Comparison of ENCODE assay signal across 17 cellular contexts in the genomic region with DNA sequence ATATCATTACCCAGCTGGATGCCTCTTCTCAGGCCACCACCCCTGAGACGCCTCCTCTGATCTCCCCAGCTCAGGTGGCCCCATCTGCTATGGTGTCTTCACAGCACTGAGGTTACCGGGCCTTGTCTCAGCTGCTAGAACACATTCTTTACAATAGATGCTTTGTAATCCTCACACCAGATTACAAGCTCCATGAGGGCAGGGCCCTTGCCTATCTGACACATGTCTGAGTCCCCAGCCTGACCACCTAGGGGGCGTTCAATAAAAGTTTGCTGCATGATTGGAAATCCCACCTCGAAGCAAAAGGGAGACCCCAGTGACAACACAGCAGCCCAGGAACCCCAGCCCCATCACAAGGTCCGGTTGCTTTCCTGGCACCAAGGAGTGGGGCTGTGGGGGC. TPM values are rescaled to one million over a fixed set of nuclear protein-coding genes. Genes with fewer than 3 reads are reported as not detected.
A peak's percentile ranks its signal among the peaks of the same experiment; 100 is the strongest.
DNase-seq lines count a peak whose midpoint lies in the region; ATAC-seq and TF ChIP-seq lines count a peak whose summit lies in the region.
"Had no signal": no experiment of that assay in that cellular context is flagged by ENCODE, and none has a peak within 500 bp of the region (broad histone marks: within the 10 kb centered on the region; RNA-seq: fewer than 3 reads in every experiment).

No MANE protein-coding gene starts in this region.

- no peak overlapping the region for H3K27ac ChIP-seq in CD4-positive, alpha-beta T cell (ENCODE audit: low read depth, low read length)
- no peak overlapping the region for H3K27ac ChIP-seq in naive thymus-derived CD4-positive, alpha-beta T cell (ENCODE audit: low read depth, low read length)
- H3K27ac ChIP-seq in stomach: peak overlapping the region in 2 of 5 donors; percentile 85 to 90
- H3K27ac ChIP-seq: neutrophil, uterus had no signal

- POLR2A ChIA-PET in CD4-positive, alpha-beta T cell (lab: Charles Lee): interaction anchor here (0.6 kb wide), 1 partner anchor 11 kb away, joined by 3 read pairs; no protein-coding TSS in a partner anchor
- POLR2A ChIA-PET in T-cell (lab: Charles Lee): no interaction called here
- POLR2A ChIA-PET in naive thymus-derived CD4-positive, alpha-beta T cell (lab: Charles Lee): interaction anchor here (1.2 kb wide), 1 partner anchor 21 kb away, joined by 4 read pairs; no protein-coding TSS in a partner anchor

- H3K27ac Mint-ChIP-seq in CD4-positive, alpha-beta T cell: no peak overlapping the region
- no peak overlapping the region for H3K27ac Mint-ChIP-seq in T-cell
- peak overlapping the region in 2 of 9 donors; percentile 3 to 20 for H3K27ac Mint-ChIP-seq in naive thymus-derived CD4-positive, alpha-beta T cell
- H3K27ac Mint-ChIP-seq: activated naive CD4-positive, alpha-beta T cell treated with anti-CD3 and anti-CD28 coated beads for 36 hours; mesothelial cell of epicardium had no signal

- no peaks in the 10 kb centered on the region for H3K36me3 ChIP-seq in naive thymus-derived CD4-positive, alpha-beta T cell (ENCODE audit: control insufficient read depth in 2 of 3, insufficient read depth in 3 of 3, low read length in 3 of 3)
- no peaks in the 10 kb centered on the region for H3K36me3 ChIP-seq in stomach
- H3K36me3 ChIP-seq: neutrophil, uterus had no signal

- TF ChIP-seq EP300 in stomach (IDR thresholded peaks at IDR 0.05): no peak

- no peak for TF ChIP-seq POLR2A in stomach (IDR thresholded peaks at IDR 0.05)

- no peaks in the 10 kb centered on the region for H3K36me3 Mint-ChIP-seq in CD4-positive, alpha-beta T cell (ENCODE audit: low read depth)
- no peaks in the 10 kb centered on the region for H3K36me3 Mint-ChIP-seq in T-cell
- H3K36me3 Mint-ChIP-seq in naive thymus-derived CD4-positive, alpha-beta T cell: no peaks in the 10 kb centered on the region

- WGBS in stomach, 5 donors: 94 to 98% (median 94%) methylated on average over 5 of the region's 5 CpGs

- intact Hi-C loops in CD4-positive, alpha-beta T cell (cut with DNase I, micrococcal nuclease): loop anchor here in 1 of 2 experiments (10.0 kb wide), 1 partner anchor 489 kb away; the partner anchor contains the start of gene ATL3
- intact Hi-C loops in naive thymus-derived CD4-positive, alpha-beta T cell (cut with micrococcal nuclease): no loop called here
- intact Hi-C loops in stomach (cut with DNase I; ENCODE audit: low total_unique reads): no loop called here

- H3K27me3 ChIP-seq in CD4-positive, alpha-beta T cell (ENCODE audit: control insufficient read depth, insufficient read depth, low read length): no peaks in the 10 kb centered on the region
- H3K27me3 ChIP-seq in naive thymus-derived CD4-positive, alpha-beta T cell (ENCODE audit: control insufficient read depth in 2 of 2, insufficient read depth in 2 of 2, low read length in 2 of 2): no peaks in the 10 kb centered on the region
- no peaks in the 10 kb centered on the region for H3K27me3 ChIP-seq in stomach
- H3K27me3 ChIP-seq: uterus had no signal

- no peak overlapping the region for H3K4me3 ChIP-seq in naive thymus-derived CD4-positive, alpha-beta T cell (ENCODE audit: low read length)
- no peak overlapping the region for H3K4me3 ChIP-seq in stomach
- H3K4me3 ChIP-seq: uterus had no signal

- peaks cover 4% of the 10 kb centered on the region for H3K4me1 Mint-ChIP-seq in CD4-positive, alpha-beta T cell (ENCODE audit: low read depth)
- H3K4me1 Mint-ChIP-seq in T-cell: peaks cover 6 to 14% (median 8%) of the 10 kb centered on the region in 3 donors
- H3K4me1 Mint-ChIP-seq in naive thymus-derived CD4-positive, alpha-beta T cell: peaks cover 7 to 22% (median 16%) of the 10 kb centered on the region in 7 donors

- H3K9me3 ChIP-seq in CD4-positive, alpha-beta T cell (ENCODE audit: control insufficient read depth, low read length): no peaks in the 10 kb centered on the region
- H3K9me3 ChIP-seq in naive thymus-derived CD4-positive, alpha-beta T cell (ENCODE audit: control insufficient read depth in 2 of 3, low read length in 3 of 3): no peaks in the 10 kb centered on the region
- H3K9me3 ChIP-seq in stomach: no peaks in the 10 kb centered on the region
- H3K9me3 ChIP-seq: neutrophil, uterus had no signal

- DNase-seq in DMS 273 (lab: John Stamatoyannopoulos, UW; ENCODE audit: unreplicated experiment) (peak; percentile 38), DMS 273 treated with DMSO at 0.1 percent for 48 hours (lab: John Stamatoyannopoulos, UW) (no peak), T-cell (no peak), retina (no peak), kidney tubule cell (ENCODE audit: low spot score) (no peak), stomach (no peak)
- no peak for DNase-seq in CD4-positive, alpha-beta T cell
- no peak for DNase-seq in naive thymus-derived CD4-positive, alpha-beta T cell
- DNase-seq: activated naive CD4-positive, alpha-beta T cell treated with anti-CD3 and anti-CD28 coated beads for 36 hours; effector memory CD4-positive, alpha-beta T cell; NCI-H1417; SHP77 treated with DMSO at 0.1 percent for 48 hours; stimulated activated CD8-positive, alpha-beta memory T cell treated with anti-CD3 and anti-CD28 coated beads, Interleukin-4, amount 100 ng/mL, for 48 hours; uterus had no signal

- CTCF ChIA-PET in CD4-positive, alpha-beta T cell (lab: Charles Lee): interaction anchor here (1.1 kb wide), 1 partner anchor 11 kb away, joined by 3 read pairs; no protein-coding TSS in a partner anchor
- CTCF ChIA-PET in T-cell (lab: Charles Lee): interaction anchor here (0.5 to 0.7 kb wide), 3 partner anchors 14 to 787 kb away, joined by 3 to 4 read pairs (median 4); partner anchors contain the start of gene NAA40 (in 1 of the 2)
- CTCF ChIA-PET in naive thymus-derived CD4-positive, alpha-beta T cell (lab: Charles Lee): interaction anchor here (0.6 kb wide), 1 partner anchor 253 kb away, joined by 3 read pairs; no protein-coding TSS in a partner anchor

- no peak for TF ChIP-seq CTCF in CD4-positive, alpha-beta T cell (IDR thresholded peaks at IDR 0.05)
- no peak for TF ChIP-seq CTCF in stomach (IDR thresholded peaks at IDR 0.05)

- ATAC-seq in CD4-positive, alpha-beta T cell (ENCODE audit: poor library complexity): no peak
- no peak for ATAC-seq in T-cell (replicated peaks in 1 of 4)
- no peak for ATAC-seq in naive thymus-derived CD4-positive, alpha-beta T cell
- ATAC-seq: esophagus mucosa had no signal

- H3K27me3 Mint-ChIP-seq in CD4-positive, alpha-beta T cell: no peaks in the 10 kb centered on the region
- H3K27me3 Mint-ChIP-seq in T-cell: no peaks in the 10 kb centered on the region
- H3K27me3 Mint-ChIP-seq in naive thymus-derived CD4-positive, alpha-beta T cell: no peaks in the 10 kb centered on the region

- H3K4me3 Mint-ChIP-seq in CD4-positive, alpha-beta T cell: peak overlapping the region; percentile 70
- peak overlapping the region in 2 of 3 donors; percentile 5 to 80 for H3K4me3 Mint-ChIP-seq in T-cell
- peak overlapping the region in 7 of 10 donors; percentile 12 to 91 (median 42) for H3K4me3 Mint-ChIP-seq in naive thymus-derived CD4-positive, alpha-beta T cell

- peaks cover 0 to 5% of the 10 kb centered on the region in 2 donors for H3K4me1 ChIP-seq in naive thymus-derived CD4-positive, alpha-beta T cell (ENCODE audit: control insufficient read depth in 2 of 2, insufficient read depth in 2 of 2, low read length in 2 of 2)
- peaks cover 12 to 26% (median 25%) of the 10 kb centered on the region in 4 donors for H3K4me1 ChIP-seq in stomach

- no peaks in the 10 kb centered on the region for H3K9me3 Mint-ChIP-seq in CD4-positive, alpha-beta T cell
- no peaks in the 10 kb centered on the region for H3K9me3 Mint-ChIP-seq in T-cell
- H3K9me3 Mint-ChIP-seq in naive thymus-derived CD4-positive, alpha-beta T cell: no peaks in the 10 kb centered on the region
- H3K9me3 Mint-ChIP-seq: activated naive CD4-positive, alpha-beta T cell treated with anti-CD3 and anti-CD28 coated beads for 36 hours; mesothelial cell of epicardium had no signal

RNA-seq across cellular contexts. Expression of gene MACROD1, which starts 2.0 kb away (rescaled TPM):
- total RNA-seq in CD4-positive, alpha-beta T cell: 1 to 10 TPM; 6.0 to 6.3 TPM
- total RNA-seq in T-cell (10 to 100 TPM in 3 of 5 donors, 1 to 10 TPM in 2; 6.0 to 14.8 (median 10.4) TPM), stomach (10 to 100 TPM; 18.0 to 52.1 (median 41.2) TPM)
- total RNA-seq in naive thymus-derived CD4-positive, alpha-beta T cell: 10 to 100 TPM in 2 of 5 experiments, 1 to 10 TPM in 3; 5.4 to 12.4 (median 8.7) TPM
- polyA plus RNA-seq in naive thymus-derived CD4-positive, alpha-beta T cell: 10 to 100 TPM in 1 of 2 donors, 1 to 10 TPM in 1; 9.7 to 16.2 TPM
- 100 to 1,000 TPM in 2 of 3 donors, 10 to 100 TPM in 1; 59.1 to 283 (median 156) TPM for polyA plus RNA-seq in stomach

RNA-seq across cellular contexts. Expression of gene STIP1, which starts 22.0 kb away (rescaled TPM):
- 10 to 100 TPM; 29.0 to 37.5 TPM for total RNA-seq in CD4-positive, alpha-beta T cell
- 100 to 1,000 TPM in 3 of 5 donors, 10 to 100 TPM in 2; 61.1 to 133 (median 107) TPM for total RNA-seq in T-cell
- total RNA-seq in naive thymus-derived CD4-positive, alpha-beta T cell: 100 to 1,000 TPM in 1 of 5 experiments, 10 to 100 TPM in 4; 45.1 to 243 (median 88.8) TPM
- 100 to 1,000 TPM in 1 of 2 donors, 10 to 100 TPM in 1; 56.6 to 123 TPM for polyA plus RNA-seq in naive thymus-derived CD4-positive, alpha-beta T cell
- 100 to 1,000 TPM in 1 of 5 donors, 10 to 100 TPM in 4; 27.4 to 259 (median 68.1) TPM for total RNA-seq in stomach
- polyA plus RNA-seq in stomach: 10 to 100 TPM; 51.5 to 56.2 (median 53.2) TPM

RNA-seq across cellular contexts. Expression of gene FERMT3, which starts 42.6 kb away (rescaled TPM):
- 10 to 100 TPM; 55.8 to 61.1 TPM for total RNA-seq in CD4-positive, alpha-beta T cell
- total RNA-seq in T-cell: 100 to 1,000 TPM; 115 to 184 (median 161) TPM
- total RNA-seq in naive thymus-derived CD4-positive, alpha-beta T cell: 100 to 1,000 TPM in 4 of 5 experiments, 10 to 100 TPM in 1; 77.1 to 209 (median 120) TPM
- polyA plus RNA-seq in naive thymus-derived CD4-positive, alpha-beta T cell: 100 to 1,000 TPM; 119 to 186 TPM
- total RNA-seq in stomach: 10 to 100 TPM; 11.9 to 30.3 (median 17.9) TPM
- 10 to 100 TPM; 12.4 to 31.9 (median 19.5) TPM for polyA plus RNA-seq in stomach

Comparison
In these comparisons a context has a peak if more than half of its experiments do, and no peak if none do; other contexts are left out.
1. POLR2A ChIA-PET loops: an anchor here in CD4-positive, alpha-beta T cell (0.6 kb wide) and naive thymus-derived CD4-positive, alpha-beta T cell (1.2 kb wide); none called in T-cell.